19 cellular contexts compared by ENCODE assay signal in genomic region chr7:47591655-47592572, GRCh38. TPM values are rescaled to one million over a fixed set of nuclear protein-coding genes. Genes with fewer than 3 reads are reported as not detected.
DNase-seq lines count a peak whose midpoint lies in the region; ATAC-seq and TF ChIP-seq lines count a peak whose summit lies in the region.
"Had no signal": no experiment of that assay in that cellular context is flagged by ENCODE, and none has a peak within 500 bp of the region (broad histone marks: within the 10 kb centered on the region; RNA-seq: fewer than 3 reads in every experiment).

No MANE protein-coding gene starts in this region.

- no peak overlapping the region for H3K27ac Mint-ChIP-seq in CD4-positive, alpha-beta memory T cell
- H3K27ac Mint-ChIP-seq: activated CD4-positive, alpha-beta memory T cell treated with anti-CD3 and anti-CD28 coated beads for 36 hours; stimulated activated effector memory CD8-positive, alpha-beta T cell treated with anti-CD3 and anti-CD28 coated beads, Interleukin-12 subunit alpha, Interleukin-12 subunit beta, amount 100 ng/mL, for 72 hours had no signal

- H3K4me1 Mint-ChIP-seq in CD4-positive, alpha-beta memory T cell = no peaks in the 10 kb centered on the region
- H3K4me1 Mint-ChIP-seq: central memory CD8-positive, alpha-beta T cell; stimulated activated effector memory CD8-positive, alpha-beta T cell treated with anti-CD3 and anti-CD28 coated beads, Interleukin-12 subunit alpha, Interleukin-12 subunit beta, amount 100 ng/mL, for 72 hours had no signal

- H2BK120ac ChIP-seq in trophoblast cell (ENCODE audit: insufficient read depth, low read length, poor library complexity) = peak overlapping the region; percentile 81

- H3K9me3 ChIP-seq in SJSA1 (replicated peaks) (peaks cover 5% of the 10 kb centered on the region), trophoblast cell (ENCODE audit: insufficient read depth, low read depth, low read length) (peaks cover 9% of the 10 kb centered on the region)
- no peaks in the 10 kb centered on the region for H3K9me3 ChIP-seq in CD4-positive, alpha-beta memory T cell (ENCODE audit: control insufficient read depth in 1 of 2, low read length in 2 of 2)

- peak overlapping the region; percentile 36 for H3K4me2 ChIP-seq in trophoblast cell (ENCODE audit: low read length)

- peak overlapping the region; percentile 79 for H3K27ac ChIP-seq in SJSA1
- peak overlapping the region; percentile 85 for H3K27ac ChIP-seq in trophoblast cell (ENCODE audit: low read depth, low read length)
- H3K27ac ChIP-seq in CD4-positive, alpha-beta memory T cell (ENCODE audit: low read depth, low read length) = no peak overlapping the region
- H3K27ac ChIP-seq: foreskin keratinocyte had no signal

- CTCF ChIA-PET in CD4-positive, alpha-beta memory T cell (lab: Charles Lee; ENCODE audit: partially characterized antibody) = no interaction called here

- H3K9me3 Mint-ChIP-seq in CD4-positive, alpha-beta memory T cell = peaks cover 0 to 13% (median 6%) of the 10 kb centered on the region in 8 donors
- H3K9me3 Mint-ChIP-seq: stimulated activated effector memory CD8-positive, alpha-beta T cell treated with anti-CD3 and anti-CD28 coated beads, Interleukin-12 subunit alpha, Interleukin-12 subunit beta, amount 100 ng/mL, for 72 hours had no signal

- peak overlapping the region; percentile 6 for H2AK5ac ChIP-seq in trophoblast cell (ENCODE audit: low read length)

- WGBS in trophoblast cell (ENCODE audit: extremely low coverage, insufficient coverage, insufficient read length) = no CpG with 5 or more reads among the region's 17 CpGs

- intact Hi-C loops in CD4-positive, alpha-beta memory T cell (cut with micrococcal nuclease) = no loop called here

- H3K4me3 ChIP-seq in SJSA1 = no peak overlapping the region
- no peak overlapping the region for H3K4me3 ChIP-seq in fibroblast of villous mesenchyme (ENCODE audit: low read depth, low read length)
- no peak overlapping the region for H3K4me3 ChIP-seq in trophoblast cell (ENCODE audit: low read depth, low read length)
- no peak overlapping the region for H3K4me3 ChIP-seq in CD4-positive, alpha-beta memory T cell (ENCODE audit: low read length in 2 of 2)

- peaks cover 29% of the 10 kb centered on the region for H3K79me1 ChIP-seq in trophoblast cell (ENCODE audit: low read length)

- no peaks in the 10 kb centered on the region for H3K36me3 Mint-ChIP-seq in CD4-positive, alpha-beta memory T cell
- H3K36me3 Mint-ChIP-seq: activated CD4-positive, alpha-beta memory T cell treated with anti-CD3 and anti-CD28 coated beads for 36 hours; stimulated activated effector memory CD8-positive, alpha-beta T cell treated with anti-CD3 and anti-CD28 coated beads, Interleukin-12 subunit alpha, Interleukin-12 subunit beta, amount 100 ng/mL, for 72 hours had no signal

- H2BK5ac ChIP-seq in trophoblast cell (ENCODE audit: low read depth, low read length, poor library complexity) = peak overlapping the region; percentile 73

- peak; percentile 74 for DNase-seq in EL
- peak; percentile 81 to 92 for DNase-seq in SJSA1 (ENCODE audit: low read depth in 1 of 2, low spot score in 2 of 2)
- peak; percentile 76 for DNase-seq in fibroblast of villous mesenchyme (ENCODE audit: low read depth)
- DNase-seq in trophoblast cell = peak; percentile 64 to 82
- DNase-seq in CD4-positive, alpha-beta memory T cell = no peak
- DNase-seq in activated CD4-positive, CD25-positive, alpha-beta regulatory T cell (lab: John Stamatoyannopoulos, UW) = no peak
- DNase-seq: activated CD4-positive, alpha-beta memory T cell treated with anti-CD3 and anti-CD28 coated beads for 36 hours; activated gamma-delta T cell treated with Interleukin-2 at 50 U/mL for 16 hours; C1 segment of cervical spinal cord; foreskin keratinocyte; left cardiac atrium; NCI-H187; NK-92 treated with Interleukin-12 subunit alpha and Interleukin-12 subunit beta, amount 100 ng/mL, for 24 hours; occipital lobe; stimulated activated CD4-positive, alpha-beta T cell treated with anti-CD3 and anti-CD28 coated beads, Interleukin-1b, Interleukin-23, amount 100 ng/mL, for 48 hours had no signal

- H4K91ac ChIP-seq in trophoblast cell (ENCODE audit: low read depth, low read length) = peak overlapping the region; percentile 83

- POLR2A ChIA-PET in CD4-positive, alpha-beta memory T cell (lab: Charles Lee; ENCODE audit: partially characterized antibody) = no interaction called here

- peak overlapping the region; percentile 12 for H4K8ac ChIP-seq in trophoblast cell (ENCODE audit: low read depth, low read length)

- no peaks in the 10 kb centered on the region for H3K36me3 ChIP-seq in SJSA1
- peaks cover 0 to 2% of the 10 kb centered on the region in 2 experiments for H3K36me3 ChIP-seq in trophoblast cell (ENCODE audit: control insufficient read depth in 1 of 2, insufficient read depth in 2 of 2, low read length in 2 of 2)
- no peaks in the 10 kb centered on the region for H3K36me3 ChIP-seq in CD4-positive, alpha-beta memory T cell (ENCODE audit: insufficient read depth, low read length)

- TF ChIP-seq CTCF in fibroblast of villous mesenchyme (IDR thresholded peaks at IDR 0.05; ENCODE audit: insufficient read depth, low read depth, low read length) = no peak

- no peak overlapping the region for H3K23ac ChIP-seq in trophoblast cell (ENCODE audit: low read length)

- H3K18ac ChIP-seq in trophoblast cell (ENCODE audit: low read length) = peak overlapping the region; percentile 18

- H3K27me3 ChIP-seq in SJSA1 (replicated peaks) (no peaks in the 10 kb centered on the region), trophoblast cell (ENCODE audit: insufficient read depth, low read length) (no peaks in the 10 kb centered on the region)
- H3K27me3 ChIP-seq in CD4-positive, alpha-beta memory T cell (ENCODE audit: insufficient read depth, low read length) = no peaks in the 10 kb centered on the region
- H3K27me3 ChIP-seq: foreskin keratinocyte had no signal

- H2BK12ac ChIP-seq in trophoblast cell (ENCODE audit: low read length) = peak overlapping the region; percentile 72

- no peak overlapping the region for H3K4ac ChIP-seq in trophoblast cell (ENCODE audit: low read depth, low read length)

- no peak overlapping the region for H2AFZ ChIP-seq in trophoblast cell (ENCODE audit: insufficient read depth, low read length, poor library complexity)

- H3K4me1 ChIP-seq in SJSA1 (replicated peaks) = peaks cover 53% of the 10 kb centered on the region
- peaks cover 18 to 30% of the 10 kb centered on the region in 2 experiments for H3K4me1 ChIP-seq in trophoblast cell (ENCODE audit: control insufficient read depth in 1 of 2, insufficient read depth in 2 of 2, low read length in 2 of 2)
- H3K4me1 ChIP-seq in CD4-positive, alpha-beta memory T cell (ENCODE audit: insufficient read depth, low read length) = no peaks in the 10 kb centered on the region

- ATAC-seq in HG03521 (IDR thresholded peaks at IDR 0.05; ENCODE audit: unreplicated experiment) = no peak
- no peak for ATAC-seq in GM21423 (IDR thresholded peaks at IDR 0.05; ENCODE audit: unreplicated experiment)
- ATAC-seq: foreskin keratinocyte; stimulated activated effector memory CD8-positive, alpha-beta T cell treated with anti-CD3 and anti-CD28 coated beads, Interleukin-12 subunit alpha, Interleukin-12 subunit beta, amount 100 ng/mL, for 72 hours had no signal

- H3K27me3 Mint-ChIP-seq in CD4-positive, alpha-beta memory T cell = no peaks in the 10 kb centered on the region
- H3K27me3 Mint-ChIP-seq: activated CD4-positive, alpha-beta memory T cell treated with anti-CD3 and anti-CD28 coated beads for 36 hours; central memory CD8-positive, alpha-beta T cell had no signal

- no peak overlapping the region for H3K4me3 Mint-ChIP-seq in CD4-positive, alpha-beta memory T cell
- H3K4me3 Mint-ChIP-seq: activated CD4-positive, alpha-beta memory T cell treated with anti-CD3 and anti-CD28 coated beads for 36 hours; central memory CD8-positive, alpha-beta T cell; stimulated activated effector memory CD8-positive, alpha-beta T cell treated with anti-CD3 and anti-CD28 coated beads, Interleukin-12 subunit alpha, Interleukin-12 subunit beta, amount 100 ng/mL, for 72 hours had no signal

- no peak overlapping the region for H4K12ac ChIP-seq in trophoblast cell (ENCODE audit: low read depth, low read length)

- H3K79me2 ChIP-seq in trophoblast cell (ENCODE audit: control insufficient read depth, insufficient read depth, low read length, poor library complexity) = peaks cover 2% of the 10 kb centered on the region

- H3K9ac ChIP-seq in trophoblast cell (ENCODE audit: low read length) = no peak overlapping the region

- peak overlapping the region; percentile 43 for H3K14ac ChIP-seq in trophoblast cell (ENCODE audit: low read length)

RNA-seq across cellular contexts. Expression of gene TNS3, which starts 10.0 kb away (rescaled TPM):
- 56.9 and 92.5 TPM in 2 replicates for total RNA-seq in SJSA1 (2014; rRNA removed; shearing (Covaris generic))
- total RNA-seq in fibroblast of villous mesenchyme = 120 and 202 TPM in 2 replicates
- 85.9 and 86.5 TPM in 2 replicates for polyA plus RNA-seq in trophoblast cell (2013)
- total RNA-seq in CD4-positive, alpha-beta memory T cell = 1 to 10 TPM; 1.3 to 3.2 TPM
- under 1 TPM in 1 of 2 donors, not detected in 1; 0.11 TPM for polyA plus RNA-seq in CD4-positive, alpha-beta memory T cell

Comparison
In these comparisons a context has a peak if more than half of its experiments do, and no peak if none do; other contexts are left out.
1. DNase-seq: peak in EL (single experiment), SJSA1 (2 of 2), fibroblast of villous mesenchyme (single experiment) and trophoblast cell (2 of 2); none in CD4-positive, alpha-beta memory T cell (0 of 5) and activated CD4-positive, CD25-positive, alpha-beta regulatory T cell (0 of 4).
2. RNA of gene TNS3, which starts 10.0 kb away (total RNA-seq): 120 to 202 TPM in fibroblast of villous mesenchyme and 56.9 to 92.5 TPM in SJSA1; 1.3 to 3.2 TPM in CD4-positive, alpha-beta memory T cell; every median in the first group is over 10 times any median in the second.